In genomic region chr9:108704156-108704852, GRCh38 we compare ENCODE assay signal across 22 cellular contexts.
DNase-seq lines count a peak whose midpoint lies in the region; ATAC-seq and TF ChIP-seq lines count a peak whose summit lies in the region.
"Had no signal": no experiment of that assay in that cellular context is flagged by ENCODE, and none has a peak within 500 bp of the region (broad histone marks: within the 10 kb centered on the region; RNA-seq: fewer than 3 reads in every experiment).

No MANE protein-coding gene starts in this region.

- H3K4me1 ChIP-seq in mesenchymal stem cell (ENCODE audit: control insufficient read depth, insufficient read depth, low read depth, low read length), result no peaks in the 10 kb centered on the region
- no peaks in the 10 kb centered on the region for H3K4me1 ChIP-seq in CD8-positive, alpha-beta T cell (ENCODE audit: insufficient read depth, low read length)
- H3K4me1 ChIP-seq: colonic mucosa, lower lobe of right lung had no signal

- no peak overlapping the region for H3K14ac ChIP-seq in mesenchymal stem cell (ENCODE audit: low read length in 2 of 2)

- H2BK15ac ChIP-seq in mesenchymal stem cell (ENCODE audit: low read depth, poor library complexity, severe bottlenecking), result no peak overlapping the region

- H3K4me3 ChIP-seq in mesenchymal stem cell (ENCODE audit: insufficient read depth in 1 of 2, low read depth in 1 of 2, low read length in 2 of 2), result peak overlapping the region in 1 of 2 experiments; percentile 56
- H3K4me3 ChIP-seq in CD8-positive, alpha-beta T cell (ENCODE audit: low read depth, low read length), result no peak overlapping the region
- H3K4me3 ChIP-seq: colonic mucosa, lower lobe of right lung had no signal

- H3K27ac ChIP-seq in mesenchymal stem cell (ENCODE audit: low read length, poor library complexity, severe bottlenecking), result no peak overlapping the region
- H3K27ac ChIP-seq in CD8-positive, alpha-beta T cell (ENCODE audit: low read depth, low read length), result no peak overlapping the region
- H3K27ac ChIP-seq: colonic mucosa, lower lobe of right lung had no signal

- H3K9me3 Mint-ChIP-seq in CD8-positive, alpha-beta T cell, result no peaks in the 10 kb centered on the region

- POLR2A ChIA-PET in CD8-positive, alpha-beta T cell (lab: Charles Lee), result no interaction called here

- H3K9me3 ChIP-seq in mesenchymal stem cell (ENCODE audit: control insufficient read depth, low read length), result peaks cover 3% of the 10 kb centered on the region
- H3K9me3 ChIP-seq in CD8-positive, alpha-beta T cell (ENCODE audit: low read length), result no peaks in the 10 kb centered on the region
- H3K9me3 ChIP-seq: colonic mucosa, lower lobe of right lung had no signal

- H3K27ac Mint-ChIP-seq in CD8-positive, alpha-beta T cell, result no peak overlapping the region
- H3K27ac Mint-ChIP-seq: HFFc6; naive thymus-derived CD4-positive, alpha-beta T cell had no signal

- H3K4me2 ChIP-seq in mesenchymal stem cell (ENCODE audit: low read length, poor library complexity, severe bottlenecking), result no peak overlapping the region

- H2BK12ac ChIP-seq in mesenchymal stem cell (ENCODE audit: low read length in 2 of 2), result peak overlapping the region in 1 of 2 experiments; percentile 52

- H3K4ac ChIP-seq in mesenchymal stem cell (ENCODE audit: low read depth in 1 of 2, low read length in 2 of 2), result no peak overlapping the region

- H3K23ac ChIP-seq in mesenchymal stem cell (ENCODE audit: low read length in 2 of 2), result peak overlapping the region in 1 of 2 experiments; percentile 9

- no peaks in the 10 kb centered on the region for H3K36me3 ChIP-seq in mesenchymal stem cell (ENCODE audit: control insufficient read depth in 1 of 2, insufficient read depth in 2 of 2, low read depth in 1 of 2, low read length in 2 of 2)
- no peaks in the 10 kb centered on the region for H3K36me3 ChIP-seq in CD8-positive, alpha-beta T cell (ENCODE audit: insufficient read depth, low read length)
- H3K36me3 ChIP-seq: colonic mucosa, lower lobe of right lung had no signal

- 78% methylated on average over 4 of the region's 4 CpGs for WGBS in mesenchymal stem cell

- no peaks in the 10 kb centered on the region for H3K4me1 Mint-ChIP-seq in CD8-positive, alpha-beta T cell (ENCODE audit: low read depth)
- H3K4me1 Mint-ChIP-seq: naive thymus-derived CD4-positive, alpha-beta T cell had no signal

- no peaks in the 10 kb centered on the region for H3K36me3 Mint-ChIP-seq in CD8-positive, alpha-beta T cell

- no peak overlapping the region for H2AFZ ChIP-seq in mesenchymal stem cell (ENCODE audit: low read depth, low read length)

- DNase-seq in EH (ENCODE audit: low read depth) (peak; percentile 68), LHCN-M2 (ENCODE audit: low read depth) (peak; percentile 13), dermis blood vessel endothelial cell (peak; percentile 6), mesenchymal stem cell (peak; percentile 9), MV-4-11 (lab: John Stamatoyannopoulos, UW) (no peak), NCI-H69 (lab: John Stamatoyannopoulos, UW) (no peak)
- DNase-seq in CD8-positive, alpha-beta T cell, result no peak
- DNase-seq: activated CD4-positive, alpha-beta T cell treated with anti-CD3 and anti-CD28 coated beads, Interleukin-2, amount 50 U/mL, for 1 hour; activated CD8-positive, alpha-beta memory T cell treated with anti-CD3 and anti-CD28 coated beads, Interleukin-2, amount 50 U/mL, for 48 hours; activated gamma-delta T cell; anterior cingulate cortex; colonic mucosa; glutamatergic neuron; HFFc6; lower lobe of right lung; naive thymus-derived CD4-positive, alpha-beta T cell; NCI-H146; RPMI8226; stimulated activated CD4-positive, alpha-beta T cell treated with anti-CD3 and anti-CD28 coated beads, Interleukin-4, amount 100 ng/mL, for 24 hours; substantia nigra; SW 1271 had no signal

- TF ChIP-seq CTCF in CD8-positive, alpha-beta T cell (IDR thresholded peaks at IDR 0.05), result no peak

- no peaks in the 10 kb centered on the region for H3K79me1 ChIP-seq in mesenchymal stem cell (replicated peaks; ENCODE audit: low read length, poor library complexity, severe bottlenecking)

- no peak overlapping the region for H3K18ac ChIP-seq in mesenchymal stem cell (ENCODE audit: low read depth in 1 of 2, low read length in 2 of 2)

- intact Hi-C loops in CD8-positive, alpha-beta T cell (cut with DNase I, micrococcal nuclease), result no loop called here

- no peak overlapping the region for H4K91ac ChIP-seq in mesenchymal stem cell (ENCODE audit: low read length)

- no peak overlapping the region for H2AK5ac ChIP-seq in mesenchymal stem cell (ENCODE audit: low read length, severe bottlenecking)

- no peaks in the 10 kb centered on the region for H3K27me3 ChIP-seq in mesenchymal stem cell (ENCODE audit: control insufficient read depth in 1 of 2, insufficient read depth in 1 of 2, low read length in 2 of 2)
- no peaks in the 10 kb centered on the region for H3K27me3 ChIP-seq in CD8-positive, alpha-beta T cell (ENCODE audit: insufficient read depth, low read length)
- H3K27me3 ChIP-seq: colonic mucosa had no signal

- H3K9ac ChIP-seq in mesenchymal stem cell (ENCODE audit: low read length), result peak overlapping the region; percentile 72

- CTCF ChIA-PET in CD8-positive, alpha-beta T cell (lab: Charles Lee), result no interaction called here

- no peaks in the 10 kb centered on the region for H3K27me3 Mint-ChIP-seq in CD8-positive, alpha-beta T cell (ENCODE audit: low read depth)

- no peak overlapping the region for H2BK5ac ChIP-seq in mesenchymal stem cell (ENCODE audit: low read depth, low read length, poor library complexity, severe bottlenecking)

- H3K4me3 Mint-ChIP-seq in CD8-positive, alpha-beta T cell, result no peak overlapping the region
- H3K4me3 Mint-ChIP-seq: HFFc6; naive thymus-derived CD4-positive, alpha-beta T cell had no signal

- H2BK120ac ChIP-seq in mesenchymal stem cell (ENCODE audit: low read depth, low read length), result no peak overlapping the region

- no peak for ATAC-seq in GM18519 (IDR thresholded peaks at IDR 0.05; ENCODE audit: low FRiP score, unreplicated experiment)
- ATAC-seq in CD8-positive, alpha-beta T cell, result no peak
- ATAC-seq: naive thymus-derived CD4-positive, alpha-beta T cell had no signal

- H4K8ac ChIP-seq in mesenchymal stem cell (ENCODE audit: low read length), result no peak overlapping the region

Comparison
In these comparisons a context has a peak if more than half of its experiments do, and no peak if none do; other contexts are left out.
1. DNase-seq: peak in EH (single experiment), LHCN-M2 (single experiment), dermis blood vessel endothelial cell (single experiment) and mesenchymal stem cell (single experiment); none in MV-4-11 (single experiment), CD8-positive, alpha-beta T cell (0 of 7) and NCI-H69 (single experiment).